Comparison of ENCODE assay signal across 5 cellular contexts in genomic region chr4:10613926-10614478, GRCh38.
"Had no signal": no experiment of that assay in that cellular context is flagged by ENCODE, and none has a peak within 500 bp of the region (broad histone marks: within the 10 kb centered on the region; RNA-seq: fewer than 3 reads in every experiment).

No MANE protein-coding gene starts in this region.

- H3K4me3 ChIP-seq: GM23338, HAP-1 had no signal

- DNase-seq: KBM-7 had no signal

- H3K4me3 Mint-ChIP-seq: GM23338, IgD-negative memory B cell had no signal

- H3K9me3 Mint-ChIP-seq: GM23338, IgD-negative memory B cell had no signal

- H3K36me3 ChIP-seq: HAP-1 had no signal

- H3K9me3 ChIP-seq: HAP-1 had no signal

- H3K4me2 ChIP-seq: GM23338 had no signal

- H3K27ac Mint-ChIP-seq: GM23338, IgD-negative memory B cell had no signal

- H3K4me1 ChIP-seq: HAP-1 had no signal

- H2AFZ ChIP-seq: GM23338 had no signal

- ATAC-seq: GM23338, HCT116 had no signal
